8 cellular contexts compared by ENCODE assay signal in the genomic region with DNA sequence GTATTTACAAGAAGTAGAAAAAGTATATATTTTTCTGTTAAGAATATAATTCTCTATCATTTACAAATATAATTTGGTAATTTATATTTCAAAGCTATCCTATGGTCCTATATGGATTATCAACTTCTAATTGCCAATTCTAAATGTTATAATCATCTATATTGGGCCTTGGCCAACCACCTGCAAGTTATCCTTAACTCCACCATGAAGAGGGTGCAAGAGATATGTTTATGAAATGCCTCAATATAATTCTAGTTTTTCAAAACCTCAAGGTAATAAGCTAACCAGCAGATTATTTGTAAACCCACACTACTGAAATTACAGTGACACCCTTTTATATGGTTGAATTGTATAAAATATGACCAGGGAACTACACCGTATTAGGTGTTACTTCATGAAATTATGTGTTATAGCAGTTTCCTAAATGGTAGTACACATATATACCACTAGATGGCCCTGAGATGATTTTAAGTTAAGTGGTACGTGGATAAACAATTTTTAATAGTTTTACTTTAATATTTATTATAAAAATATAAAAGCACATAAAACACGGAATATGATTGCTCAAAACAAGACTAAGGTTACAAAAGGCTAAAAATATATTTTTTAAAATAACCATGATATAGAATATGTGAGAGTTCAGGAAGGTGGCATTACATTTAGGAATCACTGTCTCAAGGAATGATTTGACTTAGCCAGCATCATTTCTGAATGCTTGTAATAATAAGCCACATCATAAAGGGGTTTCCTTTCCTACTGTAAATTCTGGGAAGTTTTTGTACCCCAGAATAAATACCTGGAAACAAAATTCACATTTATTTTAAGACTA. TPM values are rescaled to one million over a fixed set of nuclear protein-coding genes. Genes with fewer than 3 reads are reported as not detected.
DNase-seq lines count a peak whose midpoint lies in the region; ATAC-seq and TF ChIP-seq lines count a peak whose summit lies in the region.

No MANE protein-coding gene starts in this region.

- no peak overlapping the region for H2AFZ ChIP-seq in GM23338

- in situ Hi-C loops in brain microvascular endothelial cell (cut with HindIII; ENCODE audit: low pct_ligation_motif_present, low sequenced_read_pairs) = no loop called here

- no peak overlapping the region for H3K4me3 Mint-ChIP-seq in GM23338
- H3K4me3 Mint-ChIP-seq in stimulated activated effector memory CD8-positive, alpha-beta T cell treated with anti-CD3 and anti-CD28 coated beads, Interleukin-12 subunit alpha, Interleukin-12 subunit beta, amount 100 ng/mL, for 72 hours = no peak overlapping the region

- H3K36me3 Mint-ChIP-seq in GM23338 (ENCODE audit: low read depth) = peaks cover 4% of the 10 kb centered on the region; the same call in 1 of the 3 replicates
- H3K36me3 Mint-ChIP-seq in stimulated activated effector memory CD8-positive, alpha-beta T cell treated with anti-CD3 and anti-CD28 coated beads, Interleukin-12 subunit alpha, Interleukin-12 subunit beta, amount 100 ng/mL, for 72 hours = peaks cover 43% of the 10 kb centered on the region

- H3K27ac ChIP-seq in GM23338 (ENCODE audit: low read depth) = no peak overlapping the region
- H3K27ac ChIP-seq in brain microvascular endothelial cell = no peak overlapping the region
- H3K27ac ChIP-seq in left lung = no peak overlapping the region

- H3K27me3 ChIP-seq in GM23338 (ENCODE audit: insufficient read depth) = no peaks in the 10 kb centered on the region
- H3K27me3 ChIP-seq in brain microvascular endothelial cell (replicated peaks) = no peaks in the 10 kb centered on the region
- no peaks in the 10 kb centered on the region for H3K27me3 ChIP-seq in left lung
- no peaks in the 10 kb centered on the region for H3K27me3 ChIP-seq in H7 (ENCODE audit: control insufficient read depth, insufficient read depth, low read length)

- ATAC-seq in GM23338 (no peak), left lung (peak; percentile 75)
- ATAC-seq in stimulated activated effector memory CD8-positive, alpha-beta T cell treated with anti-CD3 and anti-CD28 coated beads, Interleukin-12 subunit alpha, Interleukin-12 subunit beta, amount 100 ng/mL, for 72 hours = no peak

- no peaks in the 10 kb centered on the region for H3K36me3 ChIP-seq in GM23338 (ENCODE audit: insufficient read depth)
- H3K36me3 ChIP-seq in brain microvascular endothelial cell (replicated peaks) = peaks cover 14% of the 10 kb centered on the region
- H3K36me3 ChIP-seq in left lung = peaks cover 0 to 13% of the 10 kb centered on the region in 2 donors
- H3K36me3 ChIP-seq in H7 (replicated peaks; ENCODE audit: control insufficient read depth, insufficient read depth, low read length) = no peaks in the 10 kb centered on the region; the same call in 1 of the 2 replicates

- H3F3A ChIP-seq in GM23338 (replicated peaks; ENCODE audit: low read depth) = no peaks in the 10 kb centered on the region

- no peaks in the 10 kb centered on the region for H3K79me2 ChIP-seq in GM23338 (replicated peaks; ENCODE audit: insufficient read depth)

- H3K4me1 ChIP-seq in GM23338 (ENCODE audit: insufficient read depth) (no peaks in the 10 kb centered on the region; the same call in 1 of the 2 replicates), left lung (peaks cover 0 to 7% of the 10 kb centered on the region in 2 donors)

- H3K4me2 ChIP-seq in GM23338 = no peak overlapping the region

- DNase-seq in NCI-H2107 treated with DMSO at 0.1 percent for 48 hours (lab: John Stamatoyannopoulos, UW; ENCODE audit: unreplicated experiment) (peak; percentile 34), NCI-H2107 (lab: John Stamatoyannopoulos, UW) (no peak), GM23338 (ENCODE audit: low spot score) (peak; percentile 56), MV-4-11 (lab: John Stamatoyannopoulos, UW) (peak; percentile 25), brain microvascular endothelial cell (no peak), left lung (no peak), H7 (no peak)
- no peak for DNase-seq in stimulated activated effector memory CD8-positive, alpha-beta T cell treated with anti-CD3 and anti-CD28 coated beads, Interleukin-12 subunit alpha, Interleukin-12 subunit beta, amount 100 ng/mL, for 72 hours (ENCODE audit: low spot score in 2 of 2)

- no peaks in the 10 kb centered on the region for H3K9me3 ChIP-seq in left lung

- 0 out of 2 replicates have a peak, but pooled peaks cover 4% of the 10 kb centered on the region for H3K9me2 ChIP-seq in GM23338 (ENCODE audit: insufficient read depth)

- H3K4me3 ChIP-seq in GM23338 = no peak overlapping the region
- H3K4me3 ChIP-seq in brain microvascular endothelial cell (ENCODE audit: low read depth, low read length) = no peak overlapping the region
- H3K4me3 ChIP-seq in left lung = no peak overlapping the region
- H3K4me3 ChIP-seq in H7 (ENCODE audit: insufficient read depth, low read depth, low read length) = no peak overlapping the region

- no peaks in the 10 kb centered on the region for H4K20me1 ChIP-seq in GM23338 (replicated peaks; ENCODE audit: insufficient read depth)

- H3K27ac Mint-ChIP-seq in GM23338 = no peak overlapping the region
- no peak overlapping the region for H3K27ac Mint-ChIP-seq in stimulated activated effector memory CD8-positive, alpha-beta T cell treated with anti-CD3 and anti-CD28 coated beads, Interleukin-12 subunit alpha, Interleukin-12 subunit beta, amount 100 ng/mL, for 72 hours

- TF ChIP-seq CTCF in GM23338 (conservative IDR thresholded peaks at IDR 0.05; ENCODE audit: low read depth in 2 of 2) = peak in 1 of 2 experiments; percentile 68; a peak in 3 of 4 replicates
- TF ChIP-seq CTCF in brain microvascular endothelial cell (IDR thresholded peaks at IDR 0.05; ENCODE audit: low read depth, low read length, missing control alignments) = peak; percentile 27
- peak; percentile 72 to 83 for TF ChIP-seq CTCF in left lung (IDR thresholded peaks at IDR 0.05)

- intact Hi-C loops in left lung (cut with DNase I) = no loop called here

- H3K4me1 Mint-ChIP-seq in GM23338 = peaks cover 3% of the 10 kb centered on the region; the same call in 1 of the 3 replicates
- H3K4me1 Mint-ChIP-seq in stimulated activated effector memory CD8-positive, alpha-beta T cell treated with anti-CD3 and anti-CD28 coated beads, Interleukin-12 subunit alpha, Interleukin-12 subunit beta, amount 100 ng/mL, for 72 hours = no peaks in the 10 kb centered on the region

- no peaks in the 10 kb centered on the region for H3K9me3 Mint-ChIP-seq in GM23338
- no peaks in the 10 kb centered on the region for H3K9me3 Mint-ChIP-seq in stimulated activated effector memory CD8-positive, alpha-beta T cell treated with anti-CD3 and anti-CD28 coated beads, Interleukin-12 subunit alpha, Interleukin-12 subunit beta, amount 100 ng/mL, for 72 hours

- no peaks in the 10 kb centered on the region for H3K27me3 Mint-ChIP-seq in GM23338 (ENCODE audit: insufficient read depth, low read depth, poor library complexity)

TF ChIP-seq in GM23338, 12 proteins besides CTCF, POLR2A, EP300 and RAD21 (continues in another document):
- TF ChIP-seq EZH2 (IDR thresholded peaks at IDR 0.05; ENCODE audit: low read depth, unreplicated experiment) = no peak
- no peak for TF ChIP-seq ZNF114 (CRISPR knock-in tag; IDR thresholded peaks at IDR 0.05)
- TF ChIP-seq, protein P1, sequence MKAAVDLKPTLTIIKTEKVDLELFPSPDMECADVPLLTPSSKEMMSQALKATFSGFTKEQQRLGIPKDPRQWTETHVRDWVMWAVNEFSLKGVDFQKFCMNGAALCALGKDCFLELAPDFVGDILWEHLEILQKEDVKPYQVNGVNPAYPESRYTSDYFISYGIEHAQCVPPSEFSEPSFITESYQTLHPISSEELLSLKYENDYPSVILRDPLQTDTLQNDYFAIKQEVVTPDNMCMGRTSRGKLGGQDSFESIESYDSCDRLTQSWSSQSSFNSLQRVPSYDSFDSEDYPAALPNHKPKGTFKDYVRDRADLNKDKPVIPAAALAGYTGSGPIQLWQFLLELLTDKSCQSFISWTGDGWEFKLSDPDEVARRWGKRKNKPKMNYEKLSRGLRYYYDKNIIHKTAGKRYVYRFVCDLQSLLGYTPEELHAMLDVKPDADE (IDR thresholded peaks at IDR 0.05) = no peak
- TF ChIP-seq STAT1 (IDR thresholded peaks at IDR 0.05; ENCODE audit: unreplicated experiment) = no peak
- TF ChIP-seq EZH2phosphoT487 (IDR thresholded peaks at IDR 0.05; ENCODE audit: unreplicated experiment) = no peak
- TF ChIP-seq POLR2AphosphoS5 (IDR thresholded peaks at IDR 0.05; ENCODE audit: low read depth) = no peak

RNA-seq across cellular contexts. Expression of a gene that starts 9.8 kb away (rescaled TPM):
- 124 and 135 TPM in 2 replicates for total RNA-seq in GM23338 (2014; rRNA removed; shearing (Covaris generic))
- polyA plus RNA-seq in GM23338 (2016; fragmentation: Nextera tagmentation; extraction: Ambion mirVana) = 241 and 270 TPM in 2 replicates
- total RNA-seq in left lung = 10 to 100 TPM; 73.5 to 81.3 TPM
- 76.9 and 135 TPM in 2 replicates for total RNA-seq in H7 (2014; rRNA removed; shearing (Covaris generic))

RNA-seq across cellular contexts. Expression of a gene that starts 40.9 kb away (rescaled TPM):
- 10.6 and 11.8 TPM in 2 replicates for total RNA-seq in GM23338 (2014; rRNA removed; shearing (Covaris generic))
- 22.5 and 24.9 TPM in 2 replicates for polyA plus RNA-seq in GM23338 (2016; fragmentation: Nextera tagmentation; extraction: Ambion mirVana)
- 1 to 10 TPM; 3.3 to 8.6 TPM for total RNA-seq in left lung
- total RNA-seq in H7 (2014; rRNA removed; shearing (Covaris generic)) = 10.1 and 11.7 TPM in 2 replicates

Comparison
In these comparisons a context has a peak if more than half of its experiments do, and no peak if none do; other contexts are left out.
1. DNase-seq: peak in NCI-H2107 treated with DMSO at 0.1 percent for 48 hours (single experiment), GM23338 (single experiment) and MV-4-11 (single experiment); none in NCI-H2107 (single experiment), brain microvascular endothelial cell (single experiment), left lung (0 of 2), stimulated activated effector memory CD8-positive, alpha-beta T cell treated with anti-CD3 and anti-CD28 coated beads, Interleukin-12 subunit alpha, Interleukin-12 subunit beta, amount 100 ng/mL, for 72 hours (0 of 2) and H7 (single experiment).